ENCODE assay signal across 11 cellular contexts in genomic region chr10:100339236-100339635, GRCh38.
DNase-seq lines count a peak whose midpoint lies in the region; ATAC-seq and TF ChIP-seq lines count a peak whose summit lies in the region.
"Had no signal": no experiment of that assay in that cellular context is flagged by ENCODE, and none has a peak within 500 bp of the region (broad histone marks: within the 10 kb centered on the region; RNA-seq: fewer than 3 reads in every experiment).

No MANE protein-coding gene starts in this region.

- no peak for TF ChIP-seq CTCF in 22Rv1 (IDR thresholded peaks at IDR 0.05)
- TF ChIP-seq CTCF in SU-DHL-6 (IDR thresholded peaks at IDR 0.05; ENCODE audit: insufficient read depth, low read length, poor library complexity, severe bottlenecking): no peak

- H3F3A ChIP-seq in SU-DHL-6 (ENCODE audit: insufficient read depth): peaks cover 8% of the 10 kb centered on the region; the same call in 1 of the 2 replicates

- no peaks in the 10 kb centered on the region for H3K9me3 ChIP-seq in SU-DHL-6 (ENCODE audit: insufficient read depth, low read length)
- H3K9me3 ChIP-seq: heart right ventricle had no signal

- H3K9me2 ChIP-seq in SU-DHL-6 (replicated peaks; ENCODE audit: insufficient read depth, low read length): no peaks in the 10 kb centered on the region

- peak overlapping the region; percentile 25 for H2AFZ ChIP-seq in SU-DHL-6 (ENCODE audit: low read depth, low read length, severe bottlenecking)

- no peak overlapping the region for H3K4me3 ChIP-seq in SU-DHL-6 (ENCODE audit: insufficient read depth, low read length, poor library complexity, severe bottlenecking)
- H3K4me3 ChIP-seq: heart right ventricle, smooth muscle cell had no signal

- no peaks in the 10 kb centered on the region for H3K79me2 ChIP-seq in SU-DHL-6 (ENCODE audit: insufficient read depth, low read length)

- peak overlapping the region; percentile 23; the same call in 1 of the 2 replicates for H3K9ac ChIP-seq in SU-DHL-6 (ENCODE audit: low read length)

- TF ChIP-seq POLR2A in GM19193 (IDR thresholded peaks at IDR 0.05; ENCODE audit: extremely low read depth, insufficient read depth, insufficient read length): peak; percentile 42

- DNase-seq in COLO668 (lab: John Stamatoyannopoulos, UW; ENCODE audit: unreplicated experiment): no peak
- DNase-seq in NCI-H510A (lab: John Stamatoyannopoulos, UW): no peak
- DNase-seq in NCI-H1930 (lab: John Stamatoyannopoulos, UW): no peak
- DNase-seq: effector CD4-positive, alpha-beta T cell; heart right ventricle had no signal

- H3K27ac ChIP-seq in 22Rv1 (0 out of 2 replicates have a peak overlapping the region, but pooled peaks have one; percentile 3), SU-DHL-6 (ENCODE audit: low read depth, low read length) (peak overlapping the region; percentile 20; the same call in 1 of the 2 replicates)
- H3K27ac ChIP-seq: heart right ventricle had no signal

- H3K36me3 ChIP-seq in SU-DHL-6 (ENCODE audit: low read length): no peaks in the 10 kb centered on the region
- H3K36me3 ChIP-seq: heart right ventricle had no signal

- ATAC-seq in HG03039 (IDR thresholded peaks at IDR 0.05; ENCODE audit: unreplicated experiment) (peak; percentile 47), HG03442 (IDR thresholded peaks at IDR 0.05; ENCODE audit: unreplicated experiment) (no peak)

- peak overlapping the region; percentile 43 for H3K4me2 ChIP-seq in SU-DHL-6 (ENCODE audit: low read depth, low read length, poor library complexity, severe bottlenecking)
- H3K4me2 ChIP-seq: smooth muscle cell had no signal

- H3K27me3 ChIP-seq in SU-DHL-6 (ENCODE audit: low read length): no peaks in the 10 kb centered on the region

- no peaks in the 10 kb centered on the region for H4K20me1 ChIP-seq in SU-DHL-6 (ENCODE audit: low read depth, low read length)
